In genomic region chr11:64924910-64925284, GRCh38 we compare ENCODE assay signal across 8 cellular contexts. TPM values are rescaled to one million over a fixed set of nuclear protein-coding genes. Genes with fewer than 3 reads are reported as not detected.
DNase-seq lines count a peak whose midpoint lies in the region; ATAC-seq and TF ChIP-seq lines count a peak whose summit lies in the region.

No MANE protein-coding gene starts in this region.

- peaks cover 14% of the 10 kb centered on the region for H3K4me1 Mint-ChIP-seq in MCF 10A (ENCODE audit: insufficient read depth, unreplicated experiment)

- H3K36me3 ChIP-seq in thoracic aorta: peaks cover 29% of the 10 kb centered on the region

- peak overlapping the region; percentile 66; the same call in 1 of the 2 replicates for H3K4me3 ChIP-seq in GM08714 (ENCODE audit: low read length)
- peak overlapping the region; percentile 85 for H3K4me3 ChIP-seq in thoracic aorta

- CTCF ChIA-PET in MCF 10A (lab: Yijun Ruan, JAX): interaction anchor here (0.7 to 2.3 kb wide), 3 partner anchors 11 to 166 kb away, joined by 3 to 8 read pairs (median 4); partner anchors contain the start of genes ARL2 and GPHA2

- TF ChIP-seq CTCF in MCF 10A (IDR thresholded peaks at IDR 0.05; ENCODE audit: unreplicated experiment) (no peak), thoracic aorta (IDR thresholded peaks at IDR 0.05) (no peak)

- intact Hi-C loops in MCF 10A (cut with micrococcal nuclease): loop anchor here (2.0 to 5.0 kb wide), 3 partner anchors 42 to 82 kb away; no protein-coding TSS in a partner anchor

- peaks cover 17 to 23% of the 10 kb centered on the region in 2 donors for H3K4me1 ChIP-seq in thoracic aorta (ENCODE audit: control insufficient read depth in 1 of 2, low read depth in 2 of 2)

- POLR2A ChIA-PET in MCF 10A (lab: Yijun Ruan, JAX): interaction anchor here (0.9 to 2.4 kb wide), 6 partner anchors 8 to 89 kb away, joined by 3 to 10 read pairs (median 4); partner anchors contain the start of genes ARL2 and ATG2A

- no peaks in the 10 kb centered on the region for H3K9me3 Mint-ChIP-seq in MCF 10A (ENCODE audit: unreplicated experiment)

- no peaks in the 10 kb centered on the region for H3K9me3 ChIP-seq in thoracic aorta

- H3K27me3 ChIP-seq in thoracic aorta (replicated peaks; ENCODE audit: insufficient read depth): no peaks in the 10 kb centered on the region

- no peak for TF ChIP-seq EP300 in Ishikawa (IDR thresholded peaks at IDR 0.05; ENCODE audit: borderline replicate concordance)

- H3K4me3 Mint-ChIP-seq in MCF 10A (ENCODE audit: unreplicated experiment): peak overlapping the region; percentile 98

- peak overlapping the region; percentile 93 to 97 for H3K27ac ChIP-seq in thoracic aorta

- TSS peak; percentile 42 for BruUV-seq in MCF 10A (replicated peaks; lab: Mats Ljungman, UMichigan)

- peak overlapping the region; percentile 98 for H3K27ac Mint-ChIP-seq in MCF 10A (ENCODE audit: low read depth, unreplicated experiment)

- H3K27me3 Mint-ChIP-seq in MCF 10A (ENCODE audit: insufficient read depth, unreplicated experiment): no peaks in the 10 kb centered on the region

- peak; percentile 23 for ATAC-seq in thoracic aorta (ENCODE audit: insufficient number of reproducible peaks, low FRiP score, low read depth)
- ATAC-seq in HG02970 (IDR thresholded peaks at IDR 0.05; ENCODE audit: low FRiP score, unreplicated experiment): no peak

- H3K36me3 Mint-ChIP-seq in MCF 10A (ENCODE audit: insufficient read depth, unreplicated experiment): peaks cover 28% of the 10 kb centered on the region

- no peak for TF ChIP-seq RAD21 in Ishikawa (IDR thresholded peaks at IDR 0.05; ENCODE audit: low read depth)

- no peak for DNase-seq in MCF 10A (ENCODE audit: unreplicated experiment)
- DNase-seq in left kidney (ENCODE audit: low read depth, low spot score): peak; percentile 58
- no peak for DNase-seq in thoracic aorta (ENCODE audit: low spot score)
- no peak for DNase-seq in NCI-H2227 treated with DMSO at 0.1 percent for 48 hours (lab: John Stamatoyannopoulos, UW)
- no peak for DNase-seq in mucosa of gallbladder (ENCODE audit: low spot score)

TF ChIP-seq in Ishikawa, 13 proteins besides CTCF, POLR2A, EP300 and RAD21:
- TF ChIP-seq, protein P1, sequence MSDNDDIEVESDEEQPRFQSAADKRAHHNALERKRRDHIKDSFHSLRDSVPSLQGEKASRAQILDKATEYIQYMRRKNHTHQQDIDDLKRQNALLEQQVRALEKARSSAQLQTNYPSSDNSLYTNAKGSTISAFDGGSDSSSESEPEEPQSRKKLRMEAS (IDR thresholded peaks at IDR 0.05): no peak
- TF ChIP-seq ZBTB7A (IDR thresholded peaks at IDR 0.05; ENCODE audit: low read depth) (peak; percentile 70), EGR1 (IDR thresholded peaks at IDR 0.05) (no peak), TAF1 (IDR thresholded peaks at IDR 0.05; ENCODE audit: low read depth) (no peak), CEBPB (IDR thresholded peaks at IDR 0.05) (no peak), YY1 (IDR thresholded peaks at IDR 0.05; ENCODE audit: low read depth) (no peak), NFIC (IDR thresholded peaks at IDR 0.05) (no peak)
- TF ChIP-seq, protein P2, sequence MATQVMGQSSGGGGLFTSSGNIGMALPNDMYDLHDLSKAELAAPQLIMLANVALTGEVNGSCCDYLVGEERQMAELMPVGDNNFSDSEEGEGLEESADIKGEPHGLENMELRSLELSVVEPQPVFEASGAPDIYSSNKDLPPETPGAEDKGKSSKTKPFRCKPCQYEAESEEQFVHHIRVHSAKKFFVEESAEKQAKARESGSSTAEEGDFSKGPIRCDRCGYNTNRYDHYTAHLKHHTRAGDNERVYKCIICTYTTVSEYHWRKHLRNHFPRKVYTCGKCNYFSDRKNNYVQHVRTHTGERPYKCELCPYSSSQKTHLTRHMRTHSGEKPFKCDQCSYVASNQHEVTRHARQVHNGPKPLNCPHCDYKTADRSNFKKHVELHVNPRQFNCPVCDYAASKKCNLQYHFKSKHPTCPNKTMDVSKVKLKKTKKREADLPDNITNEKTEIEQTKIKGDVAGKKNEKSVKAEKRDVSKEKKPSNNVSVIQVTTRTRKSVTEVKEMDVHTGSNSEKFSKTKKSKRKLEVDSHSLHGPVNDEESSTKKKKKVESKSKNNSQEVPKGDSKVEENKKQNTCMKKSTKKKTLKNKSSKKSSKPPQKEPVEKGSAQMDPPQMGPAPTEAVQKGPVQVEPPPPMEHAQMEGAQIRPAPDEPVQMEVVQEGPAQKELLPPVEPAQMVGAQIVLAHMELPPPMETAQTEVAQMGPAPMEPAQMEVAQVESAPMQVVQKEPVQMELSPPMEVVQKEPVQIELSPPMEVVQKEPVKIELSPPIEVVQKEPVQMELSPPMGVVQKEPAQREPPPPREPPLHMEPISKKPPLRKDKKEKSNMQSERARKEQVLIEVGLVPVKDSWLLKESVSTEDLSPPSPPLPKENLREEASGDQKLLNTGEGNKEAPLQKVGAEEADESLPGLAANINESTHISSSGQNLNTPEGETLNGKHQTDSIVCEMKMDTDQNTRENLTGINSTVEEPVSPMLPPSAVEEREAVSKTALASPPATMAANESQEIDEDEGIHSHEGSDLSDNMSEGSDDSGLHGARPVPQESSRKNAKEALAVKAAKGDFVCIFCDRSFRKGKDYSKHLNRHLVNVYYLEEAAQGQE (IDR thresholded peaks at IDR 0.05; ENCODE audit: low read depth): no peak

RNA-seq across cellular contexts. Expression of gene PPP2R5B, which starts 0.4 kb away (rescaled TPM):
- total RNA-seq in MCF 10A (2022) (38.0 and 48.0 TPM in 2 replicates), thoracic aorta (10 to 100 TPM; 21.0 to 38.2 TPM), mucosa of gallbladder (44.1 TPM)

RNA-seq across cellular contexts. Expression of gene ATG2A, which starts 7.9 kb away (rescaled TPM):
- 28.7 and 29.9 TPM in 2 replicates for total RNA-seq in MCF 10A (2022)
- total RNA-seq in thoracic aorta: 10 to 100 TPM; 18.5 to 35.2 TPM
- 39.3 TPM for total RNA-seq in mucosa of gallbladder

RNA-seq across cellular contexts. Expression of gene GPHA2, which starts 10.8 kb away (rescaled TPM):
- not detected in 2 replicates for total RNA-seq in MCF 10A (2022)
- total RNA-seq in thoracic aorta: not detected
- total RNA-seq in mucosa of gallbladder: 1.3 TPM

RNA-seq across cellular contexts. Expression of gene EHD1, which starts 46.5 kb away (rescaled TPM):
- total RNA-seq in MCF 10A (2022): 67.9 and 80.6 TPM in 2 replicates
- 100 to 1,000 TPM in 1 of 2 donors, 10 to 100 TPM in 1; 67.4 to 140 TPM for total RNA-seq in thoracic aorta
- 85.6 TPM for total RNA-seq in mucosa of gallbladder

RNA-seq across cellular contexts. Expression of gene MAJIN, which starts 47.0 kb away (rescaled TPM):
- total RNA-seq in MCF 10A (2022): not detected in 2 replicates
- total RNA-seq in thoracic aorta: not detected
- total RNA-seq in mucosa of gallbladder: not detected
